1 cellular context compared by ENCODE assay signal in genomic region chrX:48676106-48676892, GRCh38.
TF ChIP-seq lines count a peak whose summit lies in the region.

No MANE protein-coding gene starts in this region.

TF ChIP-seq in K562, 482 proteins besides CTCF, POLR2A, EP300 and RAD21 (continued from another document and continues in another):
- TF ChIP-seq E2F1 (CRISPR knock-in tag; IDR thresholded peaks at IDR 0.05), result no peak
- peak; percentile 63 for TF ChIP-seq HNRNPL (IDR thresholded peaks at IDR 0.05; ENCODE audit: low read depth, low read length)
- TF ChIP-seq ZNF280B (CRISPR knock-in tag; IDR thresholded peaks at IDR 0.05), result no peak
- no peak for TF ChIP-seq SMARCC2 (IDR thresholded peaks at IDR 0.05; ENCODE audit: low read depth)
- no peak for TF ChIP-seq BRF1 (IDR thresholded peaks at IDR 0.05; ENCODE audit: borderline replicate concordance, extremely low read depth, insufficient read length)
- TF ChIP-seq PATZ1 (CRISPR knock-in tag; IDR thresholded peaks at IDR 0.05; ENCODE audit: borderline replicate concordance), result no peak
- TF ChIP-seq CBX8 (IDR thresholded peaks at IDR 0.05; ENCODE audit: borderline replicate concordance, extremely low read depth, low read depth, low read length, poor library complexity, severe bottlenecking), result no peak
- TF ChIP-seq ZNF609 (CRISPR knock-in tag; IDR thresholded peaks at IDR 0.05; ENCODE audit: borderline replicate concordance), result no peak
- TF ChIP-seq ATF1 (CRISPR knock-in tag; IDR thresholded peaks at IDR 0.05), result no peak
- TF ChIP-seq ATF1 (tag; IDR thresholded peaks at IDR 0.05), result peak; percentile 53
- no peak for TF ChIP-seq PREB (CRISPR knock-in tag; IDR thresholded peaks at IDR 0.05)
- TF ChIP-seq PPARD (CRISPR knock-in tag; IDR thresholded peaks at IDR 0.05), result no peak
- no peak for TF ChIP-seq ARID1B (IDR thresholded peaks at IDR 0.05)
- TF ChIP-seq CXXC5 (CRISPR knock-in tag; IDR thresholded peaks at IDR 0.05), result peak; percentile 55
- TF ChIP-seq ARID4B (CRISPR knock-in tag; IDR thresholded peaks at IDR 0.05), result 0 out of 2 replicates have a peak, but pooled peaks have one; percentile 2
- no peak for TF ChIP-seq CBX3 (IDR thresholded peaks at IDR 0.05; ENCODE audit: borderline replicate concordance in 1 of 2, low read length in 2 of 2)
- TF ChIP-seq RFX5 (IDR thresholded peaks at IDR 0.05; ENCODE audit: low read depth, low read length), result no peak
- no peak for TF ChIP-seq ZNF445 (CRISPR knock-in tag; IDR thresholded peaks at IDR 0.05; ENCODE audit: low read depth)
- TF ChIP-seq KDM5B (IDR thresholded peaks at IDR 0.05; ENCODE audit: insufficient replicate concordance, low read depth, low read length), result peak; percentile 68
- no peak for TF ChIP-seq BMI1 (IDR thresholded peaks at IDR 0.05; ENCODE audit: low read length)
- TF ChIP-seq NKRF (IDR thresholded peaks at IDR 0.05; ENCODE audit: borderline replicate concordance), result peak; percentile 39; the same call in 1 of the 2 replicates
- peak; percentile 67 for TF ChIP-seq POLR2B (IDR thresholded peaks at IDR 0.05; ENCODE audit: low read depth, partially characterized antibody)
- no peak for TF ChIP-seq ZNF431 (CRISPR knock-in tag; IDR thresholded peaks at IDR 0.05)
- no peak for TF ChIP-seq MCM2 (IDR thresholded peaks at IDR 0.05; ENCODE audit: low read depth)
- TF ChIP-seq TCFL5 (CRISPR knock-in tag; conservative IDR thresholded peaks at IDR 0.05), result no peak
- TF ChIP-seq NCOA1 (IDR thresholded peaks at IDR 0.05; ENCODE audit: low read depth), result no peak
- TF ChIP-seq ZNF592 (IDR thresholded peaks at IDR 0.05), result no peak
- no peak for TF ChIP-seq COPS2 (conservative IDR thresholded peaks at IDR 0.05)
- TF ChIP-seq POLR3A (IDR thresholded peaks at IDR 0.05; ENCODE audit: borderline replicate concordance, extremely low read depth, insufficient read depth, insufficient read length), result no peak
- TF ChIP-seq UBTF (IDR thresholded peaks at IDR 0.05; ENCODE audit: borderline replicate concordance in 1 of 2, low read depth in 2 of 2, low read length in 2 of 2), result no peak
- no peak for TF ChIP-seq ZNF146 (CRISPR knock-in tag; IDR thresholded peaks at IDR 0.05; ENCODE audit: unreplicated experiment)
